Comparison of ENCODE assay signal across 9 cellular contexts in genomic region chr13:23608704-23609413, GRCh38. TPM values are rescaled to one million over a fixed set of nuclear protein-coding genes. Genes with fewer than 3 reads are reported as not detected.
DNase-seq lines count a peak whose midpoint lies in the region; ATAC-seq and TF ChIP-seq lines count a peak whose summit lies in the region.
"Had no signal": no experiment of that assay in that cellular context is flagged by ENCODE, and none has a peak within 500 bp of the region (broad histone marks: within the 10 kb centered on the region; RNA-seq: fewer than 3 reads in every experiment).

No MANE protein-coding gene starts in this region.

- no peaks in the 10 kb centered on the region for H3K79me2 ChIP-seq in KMS-11 (ENCODE audit: insufficient read depth, low read depth)
- H3K79me2 ChIP-seq in mesendoderm (ENCODE audit: control insufficient read depth, insufficient read depth, low read length) = no peaks in the 10 kb centered on the region

- WGBS in mesendoderm (ENCODE audit: extremely low coverage, insufficient coverage, low lambda C conversion rate) = no CpG with 5 or more reads among the region's 13 CpGs

- H3K4me1 Mint-ChIP-seq in CD14-positive monocyte (peaks cover 24% of the 10 kb centered on the region), nephron (peaks cover 53% of the 10 kb centered on the region)

- peak overlapping the region; percentile 74 to 92 for H3K4me3 Mint-ChIP-seq in CD14-positive monocyte
- H3K4me3 Mint-ChIP-seq in nephron = peak overlapping the region; percentile 15 to 40 (median 31)

- intact Hi-C loops in CD14-positive monocyte (cut with micrococcal nuclease) = no loop called here

- TF ChIP-seq CTCF in CD14-positive monocyte (IDR thresholded peaks at IDR 0.05) (no peak), KMS-11 (conservative IDR thresholded peaks at IDR 0.05; ENCODE audit: low read depth, low read length) (no peak), nephron (IDR thresholded peaks at IDR 0.05; ENCODE audit: unreplicated experiment in 3 of 3) (no peak)

- no peak for DNase-seq in CD14-positive monocyte (ENCODE audit: low spot score)
- peak; percentile 17 to 22 for DNase-seq in erythroblast (lab: John Stamatoyannopoulos, UW)
- DNase-seq in effector memory CD4-positive, alpha-beta T cell = no peak
- DNase-seq in NCI-H345 (lab: John Stamatoyannopoulos, UW) = no peak
- no peak for DNase-seq in mesendoderm
- DNase-seq: activated naive CD4-positive, alpha-beta T cell treated with anti-CD3 and anti-CD28 coated beads, Interleukin-2, amount 50 U/mL, for 16 hours had no signal

- H4K8ac ChIP-seq in mesendoderm (ENCODE audit: low read depth, low read length) = no peak overlapping the region

- peak overlapping the region; percentile 76; the same call in 1 of the 2 replicates for H3K4me2 ChIP-seq in KMS-11
- H3K4me2 ChIP-seq in mesendoderm (ENCODE audit: low read length) = no peak overlapping the region

- H3K27me3 Mint-ChIP-seq in CD14-positive monocyte (ENCODE audit: low read depth in 3 of 3) (peaks cover 0 to 1% (median 0%) of the 10 kb centered on the region in 3 donors), nephron (ENCODE audit: low read depth) (no peaks in the 10 kb centered on the region)

- H3K27ac ChIP-seq in KMS-11 (no peak overlapping the region), mesendoderm (ENCODE audit: low read depth, low read length) (no peak overlapping the region)
- no peak overlapping the region for H3K27ac ChIP-seq in effector memory CD4-positive, alpha-beta T cell (ENCODE audit: insufficient read depth, low read length, poor library complexity, severe bottlenecking)

- peaks cover 19% of the 10 kb centered on the region for H3K4me1 ChIP-seq in KMS-11 (ENCODE audit: low read depth, poor library complexity, severe bottlenecking)
- no peaks in the 10 kb centered on the region for H3K4me1 ChIP-seq in effector memory CD4-positive, alpha-beta T cell (ENCODE audit: control insufficient read depth, insufficient read depth, low read length, poor library complexity, severe bottlenecking)
- no peaks in the 10 kb centered on the region for H3K4me1 ChIP-seq in mesendoderm (ENCODE audit: control insufficient read depth, low read depth, low read length)

- no peak overlapping the region for H3K4ac ChIP-seq in mesendoderm (ENCODE audit: low read depth, low read length)

- no peaks in the 10 kb centered on the region for H4K20me1 ChIP-seq in KMS-11 (ENCODE audit: insufficient read depth)

- H3K4me3 ChIP-seq in KMS-11 (IDR thresholded peaks at IDR 0.05; ENCODE audit: insufficient read depth, low read depth, low read length) (no peak overlapping the region), mesendoderm (ENCODE audit: low read length) (no peak overlapping the region)
- no peak overlapping the region for H3K4me3 ChIP-seq in effector memory CD4-positive, alpha-beta T cell (ENCODE audit: insufficient read depth, low read depth, low read length, poor library complexity, severe bottlenecking)

- H3K9ac ChIP-seq in KMS-11 (no peak overlapping the region), mesendoderm (ENCODE audit: low read length) (no peak overlapping the region)

- no peaks in the 10 kb centered on the region for H3K36me3 Mint-ChIP-seq in CD14-positive monocyte
- peaks cover 10% of the 10 kb centered on the region for H3K36me3 Mint-ChIP-seq in nephron (ENCODE audit: low read depth)

- H3K9me3 Mint-ChIP-seq in CD14-positive monocyte (peaks cover 0 to 3% (median 0%) of the 10 kb centered on the region in 7 donors), nephron (no peaks in the 10 kb centered on the region)

- no peaks in the 10 kb centered on the region for H3K79me1 ChIP-seq in mesendoderm (ENCODE audit: low read length)

- no peak overlapping the region for H4K5ac ChIP-seq in mesendoderm (ENCODE audit: low read length)

- no peaks in the 10 kb centered on the region for H3K27me3 ChIP-seq in KMS-11 (ENCODE audit: insufficient read depth, low read depth)
- no peaks in the 10 kb centered on the region for H3K27me3 ChIP-seq in effector memory CD4-positive, alpha-beta T cell (replicated peaks; ENCODE audit: control insufficient read depth, insufficient read depth, low read length, poor library complexity, severe bottlenecking)
- H3K27me3 ChIP-seq in mesendoderm (ENCODE audit: insufficient read depth, low read length, poor library complexity) = no peaks in the 10 kb centered on the region

- no peak overlapping the region for H2BK120ac ChIP-seq in mesendoderm (ENCODE audit: low read depth, low read length)

- H2BK15ac ChIP-seq in mesendoderm (replicated peaks; ENCODE audit: low read depth) = no peak overlapping the region

- no peak overlapping the region for H2BK5ac ChIP-seq in mesendoderm (ENCODE audit: low read length)

- H2AFZ ChIP-seq in KMS-11 (ENCODE audit: low read depth) = no peak overlapping the region

- no peak overlapping the region for H3K56ac ChIP-seq in mesendoderm (ENCODE audit: low read length)

- no peak overlapping the region for H2AK5ac ChIP-seq in mesendoderm (ENCODE audit: low read length)

- no peak for TF ChIP-seq POLR2A in erythroblast (IDR thresholded peaks at IDR 0.05; ENCODE audit: low read length)

- ATAC-seq in GM18858 (IDR thresholded peaks at IDR 0.05; ENCODE audit: unreplicated experiment) = no peak

- H3K23ac ChIP-seq in mesendoderm (ENCODE audit: low read length) = no peak overlapping the region

- H3K18ac ChIP-seq in mesendoderm (ENCODE audit: low read length) = no peak overlapping the region

- peak overlapping the region in 2 of 7 donors; percentile 42 to 64 for H3K27ac Mint-ChIP-seq in CD14-positive monocyte
- H3K27ac Mint-ChIP-seq in nephron = peak overlapping the region; percentile 94 to 96 (median 95)

- no peaks in the 10 kb centered on the region for H3K9me3 ChIP-seq in effector memory CD4-positive, alpha-beta T cell (ENCODE audit: control insufficient read depth, low read length)

- no peaks in the 10 kb centered on the region for H3K36me3 ChIP-seq in KMS-11 (ENCODE audit: insufficient read depth)
- H3K36me3 ChIP-seq in effector memory CD4-positive, alpha-beta T cell (ENCODE audit: control insufficient read depth, insufficient read depth, low read length) = no peaks in the 10 kb centered on the region
- H3K36me3 ChIP-seq in mesendoderm (ENCODE audit: control insufficient read depth, insufficient read depth, low read length) = no peaks in the 10 kb centered on the region

RNA-seq across cellular contexts. Expression of gene TNFRSF19, which starts 38.6 kb away (rescaled TPM):
- polyA plus RNA-seq in CD14-positive monocyte = under 1 TPM in 1 of 2 donors, not detected in 1; 0.11 TPM
- 1.5 TPM for polyA plus RNA-seq in mesendoderm (2013, experiment 1 of 2)
- polyA plus RNA-seq in mesendoderm (2013, experiment 2 of 2) = 1.5 TPM

Comparison
In these comparisons a context has a peak if more than half of its experiments do, and no peak if none do; other contexts are left out.
1. DNase-seq: peak in erythroblast (2 of 2); none in CD14-positive monocyte (single experiment), effector memory CD4-positive, alpha-beta T cell (0 of 3), NCI-H345 (single experiment) and mesendoderm (single experiment).